ENCODE assay signal across 23 cellular contexts in genomic region chr1:235017191-235017590, GRCh38.
DNase-seq lines count a peak whose midpoint lies in the region; ATAC-seq and TF ChIP-seq lines count a peak whose summit lies in the region.
"Had no signal": no experiment of that assay in that cellular context is flagged by ENCODE, and none has a peak within 500 bp of the region (broad histone marks: within the 10 kb centered on the region; RNA-seq: fewer than 3 reads in every experiment).

No MANE protein-coding gene starts in this region.

- CTCF ChIA-PET in PC-9 (lab: Charles Lee), result no interaction called here

- no peak overlapping the region for H3K4me2 ChIP-seq in PC-9

- no peaks in the 10 kb centered on the region for H3K79me2 ChIP-seq in PC-9 (ENCODE audit: low read depth)

- no peaks in the 10 kb centered on the region for H4K20me1 ChIP-seq in PC-9 (ENCODE audit: insufficient read depth)

- H3K27me3 ChIP-seq in PC-9 (ENCODE audit: insufficient read depth, low read depth), result no peaks in the 10 kb centered on the region
- H3K27me3 ChIP-seq in brain microvascular endothelial cell (replicated peaks), result no peaks in the 10 kb centered on the region
- H3K27me3 ChIP-seq: neutrophil, right atrium auricular region had no signal

- TF ChIP-seq CTCF in PC-9 (conservative IDR thresholded peaks at IDR 0.05) (no peak), brain microvascular endothelial cell (IDR thresholded peaks at IDR 0.05; ENCODE audit: low read depth, low read length, missing control alignments) (no peak)

- ATAC-seq in HG03139 (IDR thresholded peaks at IDR 0.05; ENCODE audit: unreplicated experiment), result no peak
- no peak for ATAC-seq in HG03565 (IDR thresholded peaks at IDR 0.05; ENCODE audit: unreplicated experiment)

- H3K36me3 ChIP-seq in PC-9 (ENCODE audit: low read depth) (no peaks in the 10 kb centered on the region), brain microvascular endothelial cell (replicated peaks) (no peaks in the 10 kb centered on the region)
- H3K36me3 ChIP-seq: neutrophil, right atrium auricular region had no signal

- H3K9me2 ChIP-seq in PC-9 (ENCODE audit: insufficient read depth), result no peaks in the 10 kb centered on the region

- intact Hi-C loops in PC-9 (cut with micrococcal nuclease; ENCODE audit: unreplicated experiment), result no loop called here

- H3K27ac ChIP-seq in PC-9 (peak overlapping the region; percentile 74; the same call in 1 of the 2 replicates), brain microvascular endothelial cell (peak overlapping the region; percentile 90), skin epidermis (peak overlapping the region in 12 of 21 experiments; percentile 28 to 88 (median 64))
- H3K27ac ChIP-seq: coronary artery, HL-60, neutrophil, right atrium auricular region had no signal

- DNase-seq in activated CD8-positive, alpha-beta memory T cell treated with anti-CD3 and anti-CD28 coated beads for 24 hours, result peak; percentile 41
- DNase-seq in activated CD8-positive, alpha-beta memory T cell treated with anti-CD3 and anti-CD28 coated beads, Interleukin-2, amount 50 U/mL, for 4 hours, result no peak
- no peak for DNase-seq in PC-9
- no peak for DNase-seq in brain microvascular endothelial cell
- no peak for DNase-seq in HK-2 (ENCODE audit: unreplicated experiment)
- DNase-seq: activated naive CD4-positive, alpha-beta T cell; CD4-positive, CD25-positive, alpha-beta regulatory T cell; DND-41; kidney glomerular epithelial cell; midbrain; NCI-H187 treated with DMSO at 0.1 percent for 48 hours; NCI-H446 treated with DMSO at 0.1 percent for 48 hours; NK-92 treated with Interleukin-12 subunit alpha and Interleukin-12 subunit beta, amount 100 ng/mL, for 24 hours; Right ventricle myocardium superior; stimulated activated CD4-positive, alpha-beta T cell treated with anti-CD3 and anti-CD28 coated beads, Interleukin-15, amount 100 ng/mL, for 24 hours; stimulated activated naive CD4-positive, alpha-beta T cell treated with Interleukin-2 at 50 U/mL for 16 hours had no signal

- BruUV-seq in PC-9 (replicated peaks; lab: Mats Ljungman, UMichigan), result no TSS peak

- POLR2A ChIA-PET in PC-9 (lab: Charles Lee; ENCODE audit: unreplicated experiment), result interaction anchor here (0.7 to 0.9 kb wide), 2 partner anchors 50 to 56 kb away, joined by 4 to 10 read pairs; no protein-coding TSS in a partner anchor

- peaks cover 41% of the 10 kb centered on the region for H3F3A ChIP-seq in PC-9 (ENCODE audit: insufficient read depth, low read depth)

- in situ Hi-C loops in brain microvascular endothelial cell (cut with HindIII; ENCODE audit: low pct_ligation_motif_present, low sequenced_read_pairs), result no loop called here

- no peak overlapping the region for H3K4me3 ChIP-seq in PC-9
- H3K4me3 ChIP-seq in brain microvascular endothelial cell (ENCODE audit: low read depth, low read length), result no peak overlapping the region
- H3K4me3 ChIP-seq in skin epidermis, result no peak overlapping the region
- H3K4me3 ChIP-seq: coronary artery, right atrium auricular region had no signal

- peaks cover 3% of the 10 kb centered on the region for H3K9me3 ChIP-seq in PC-9 (ENCODE audit: insufficient read depth, low read depth)
- H3K9me3 ChIP-seq: neutrophil, right atrium auricular region had no signal

- H2AFZ ChIP-seq in PC-9, result no peak overlapping the region

- peaks cover 58% of the 10 kb centered on the region for H3K4me1 ChIP-seq in PC-9 (replicated peaks; ENCODE audit: insufficient read depth)
